ENCODE assay signal across 13 cellular contexts in genomic region chr2:234690569-234691225, GRCh38.
A peak's percentile ranks its signal among the peaks of the same experiment; 100 is the strongest.
DNase-seq lines count a peak whose midpoint lies in the region; ATAC-seq and TF ChIP-seq lines count a peak whose summit lies in the region.
"Had no signal": no experiment of that assay in that cellular context is flagged by ENCODE, and none has a peak within 500 bp of the region (broad histone marks: within the 10 kb centered on the region; RNA-seq: fewer than 3 reads in every experiment).

No MANE protein-coding gene starts in this region.

- no peaks in the 10 kb centered on the region for H3K9me3 ChIP-seq in stomach

- ATAC-seq in GM21367 (IDR thresholded peaks at IDR 0.05; ENCODE audit: unreplicated experiment), result no peak
- ATAC-seq: stimulated activated naive CD8-positive, alpha-beta T cell treated with anti-CD3 and anti-CD28 coated beads, Interleukin-15, amount 100 ng/mL, for 72 hours had no signal

- H3K4me3 ChIP-seq in fibroblast of the aortic adventitia (ENCODE audit: low read depth, low read length) (no peak overlapping the region), stomach (no peak overlapping the region)
- H3K4me3 ChIP-seq: PC-9, smooth muscle cell had no signal

- H3K4me3 Mint-ChIP-seq in activated naive CD4-positive, alpha-beta T cell treated with anti-CD3 and anti-CD28 coated beads, Interleukin-2, amount 10 ng/mL, durations not matched to agents 7 days and 5 days, result no peak overlapping the region
- H3K4me3 Mint-ChIP-seq: stimulated activated naive CD8-positive, alpha-beta T cell treated with anti-CD3 and anti-CD28 coated beads, Interleukin-15, amount 100 ng/mL, for 72 hours had no signal

- peak; percentile 20 for DNase-seq in DMS 273 (lab: John Stamatoyannopoulos, UW; ENCODE audit: unreplicated experiment)
- no peak for DNase-seq in DMS 273 treated with DMSO at 0.1 percent for 48 hours (lab: John Stamatoyannopoulos, UW)
- peak; percentile 77 to 82 for DNase-seq in NOMO-1 (lab: John Stamatoyannopoulos, UW; ENCODE audit: unreplicated experiment in 2 of 2)
- DNase-seq in fibroblast of the aortic adventitia (ENCODE audit: low read depth), result peak; percentile 96
- no peak for DNase-seq in stomach
- no peak for DNase-seq in MV-4-11 (lab: John Stamatoyannopoulos, UW)
- no peak for DNase-seq in activated naive CD4-positive, alpha-beta T cell treated with anti-CD3 and anti-CD28 coated beads, Interleukin-2, amount 10 ng/mL, durations not matched to agents 7 days and 5 days
- DNase-seq: 8988T; central memory CD4-positive, alpha-beta T cell; stimulated activated naive CD8-positive, alpha-beta T cell treated with anti-CD3 and anti-CD28 coated beads, Interleukin-15, amount 100 ng/mL, for 72 hours had no signal

- H3K4me1 ChIP-seq in stomach, result peaks cover 16 to 38% (median 26%) of the 10 kb centered on the region in 4 donors

- H3K27me3 ChIP-seq in stomach, result no peaks in the 10 kb centered on the region

- peak overlapping the region; percentile 44 to 81 (median 63) for H3K27ac ChIP-seq in stomach
- H3K27ac ChIP-seq: PC-9 had no signal

- TF ChIP-seq EP300 in stomach (IDR thresholded peaks at IDR 0.05), result no peak

- TF ChIP-seq POLR2A in stomach (IDR thresholded peaks at IDR 0.05), result no peak

- H3K27ac Mint-ChIP-seq in activated naive CD4-positive, alpha-beta T cell treated with anti-CD3 and anti-CD28 coated beads, Interleukin-2, amount 10 ng/mL, durations not matched to agents 7 days and 5 days, result no peak overlapping the region
- H3K27ac Mint-ChIP-seq: stimulated activated naive CD8-positive, alpha-beta T cell treated with anti-CD3 and anti-CD28 coated beads, Interleukin-15, amount 100 ng/mL, for 72 hours had no signal

- H3K36me3 Mint-ChIP-seq in activated naive CD4-positive, alpha-beta T cell treated with anti-CD3 and anti-CD28 coated beads, Interleukin-2, amount 10 ng/mL, durations not matched to agents 7 days and 5 days, result no peaks in the 10 kb centered on the region

- peaks cover 9% of the 10 kb centered on the region for H3K27me3 Mint-ChIP-seq in activated naive CD4-positive, alpha-beta T cell treated with anti-CD3 and anti-CD28 coated beads, Interleukin-2, amount 10 ng/mL, durations not matched to agents 7 days and 5 days

- CTCF ChIA-PET in activated naive CD4-positive, alpha-beta T cell treated with anti-CD3 and anti-CD28 coated beads, Interleukin-2, amount 10 ng/mL, durations not matched to agents 7 days and 5 days (lab: Charles Lee), result no interaction called here

- 6 to 18% (median 15%) methylated on average over 6 to 8 of the region's 8 CpGs for WGBS in stomach, 5 donors

- intact Hi-C loops in stomach (cut with DNase I; ENCODE audit: low total_unique reads), result no loop called here

- no peaks in the 10 kb centered on the region for H3K36me3 ChIP-seq in stomach

- H3K4me1 Mint-ChIP-seq in activated naive CD4-positive, alpha-beta T cell treated with anti-CD3 and anti-CD28 coated beads, Interleukin-2, amount 10 ng/mL, durations not matched to agents 7 days and 5 days, result no peaks in the 10 kb centered on the region

- no peak for TF ChIP-seq CTCF in fibroblast of the aortic adventitia (IDR thresholded peaks at IDR 0.05; ENCODE audit: insufficient read depth, low read length)
- no peak for TF ChIP-seq CTCF in stomach (IDR thresholded peaks at IDR 0.05)

- H3K9me3 Mint-ChIP-seq in activated naive CD4-positive, alpha-beta T cell treated with anti-CD3 and anti-CD28 coated beads, Interleukin-2, amount 10 ng/mL, durations not matched to agents 7 days and 5 days, result peaks cover under 1% of the 10 kb centered on the region
- H3K9me3 Mint-ChIP-seq: stimulated activated naive CD8-positive, alpha-beta T cell treated with anti-CD3 and anti-CD28 coated beads, Interleukin-15, amount 100 ng/mL, for 72 hours had no signal

Comparison
In these comparisons a context has a peak if more than half of its experiments do, and no peak if none do; other contexts are left out.
1. DNase-seq: peak in DMS 273 (single experiment), NOMO-1 (2 of 2) and fibroblast of the aortic adventitia (single experiment); none in DMS 273 treated with DMSO at 0.1 percent for 48 hours (single experiment), stomach (single experiment), MV-4-11 (single experiment) and activated naive CD4-positive, alpha-beta T cell treated with anti-CD3 and anti-CD28 coated beads, Interleukin-2, amount 10 ng/mL, durations not matched to agents 7 days and 5 days (single experiment).